Comparison of ENCODE assay signal across 9 cellular contexts in genomic region chr14:77376380-77376770, GRCh38. TPM values are rescaled to one million over a fixed set of nuclear protein-coding genes. Genes with fewer than 3 reads are reported as not detected.
DNase-seq lines count a peak whose midpoint lies in the region; ATAC-seq and TF ChIP-seq lines count a peak whose summit lies in the region.
"Had no signal": no experiment of that assay in that cellular context is flagged by ENCODE, and none has a peak within 500 bp of the region (broad histone marks: within the 10 kb centered on the region; RNA-seq: fewer than 3 reads in every experiment).

No MANE protein-coding gene starts in this region.

- H3K27me3 Mint-ChIP-seq in CD4-positive, CD25-positive, alpha-beta regulatory T cell = no peaks in the 10 kb centered on the region
- no peaks in the 10 kb centered on the region for H3K27me3 Mint-ChIP-seq in mesothelial cell of epicardium (ENCODE audit: low read depth)
- no peaks in the 10 kb centered on the region for H3K27me3 Mint-ChIP-seq in stimulated activated memory B cell treated with anti-CD40 and anti-IgM and Interleukin-4, amounts not matched to agents 10 μg/mL and 1 μg/mL and 100 μg/mL, for 72 hours

- H3K4me3 Mint-ChIP-seq in CD4-positive, CD25-positive, alpha-beta regulatory T cell = peak overlapping the region; percentile 90 to 98 (median 92)
- H3K4me3 Mint-ChIP-seq in mesothelial cell of epicardium = peak overlapping the region; percentile 87
- H3K4me3 Mint-ChIP-seq in stimulated activated memory B cell treated with anti-CD40 and anti-IgM and Interleukin-4, amounts not matched to agents 10 μg/mL and 1 μg/mL and 100 μg/mL, for 72 hours = peak overlapping the region; percentile 93

- ATAC-seq in CD4-positive, CD25-positive, alpha-beta regulatory T cell (ENCODE audit: low read depth in 2 of 2) = peak; percentile 18
- ATAC-seq in GM19438 (IDR thresholded peaks at IDR 0.05; ENCODE audit: low read depth, unreplicated experiment) (peak; percentile 22), HG03520 (IDR thresholded peaks at IDR 0.05; ENCODE audit: unreplicated experiment) (peak; percentile 13)
- peak; percentile 15 for ATAC-seq in stimulated activated memory B cell treated with anti-CD40 and anti-IgM and Interleukin-4, amounts not matched to agents 10 μg/mL and 1 μg/mL and 100 μg/mL, for 72 hours

- H3K36me3 ChIP-seq in CD4-positive, CD25-positive, alpha-beta regulatory T cell (ENCODE audit: control insufficient read depth, insufficient read depth, low read length) = no peaks in the 10 kb centered on the region
- 0 out of 2 replicates have a peak, but pooled peaks cover 2% of the 10 kb centered on the region for H3K36me3 ChIP-seq in WERI-Rb-1

- no peaks in the 10 kb centered on the region for H3K27me3 ChIP-seq in CD4-positive, CD25-positive, alpha-beta regulatory T cell (ENCODE audit: control insufficient read depth, insufficient read depth, low read length)
- no peaks in the 10 kb centered on the region for H3K27me3 ChIP-seq in WERI-Rb-1 (ENCODE audit: insufficient read depth, low read depth, severe bottlenecking)

- peak; percentile 2 to 51 (median 3) for DNase-seq in CD4-positive, CD25-positive, alpha-beta regulatory T cell
- DNase-seq in WERI-Rb-1 (peak; percentile 23), mesothelial cell of epicardium (ENCODE audit: low spot score in 2 of 2, unreplicated experiment in 2 of 2) (peak; percentile 18 to 44), cortex of kidney (lab: John Stamatoyannopoulos, UW) (no peak)
- DNase-seq in effector CD8-positive, alpha-beta T cell (lab: John Stamatoyannopoulos, UW) = peak; percentile 5

- peaks cover 12% of the 10 kb centered on the region for H3K36me3 Mint-ChIP-seq in CD4-positive, CD25-positive, alpha-beta regulatory T cell
- no peaks in the 10 kb centered on the region for H3K36me3 Mint-ChIP-seq in mesothelial cell of epicardium
- peaks cover 23% of the 10 kb centered on the region for H3K36me3 Mint-ChIP-seq in stimulated activated memory B cell treated with anti-CD40 and anti-IgM and Interleukin-4, amounts not matched to agents 10 μg/mL and 1 μg/mL and 100 μg/mL, for 72 hours

- peaks cover 31 to 48% (median 39%) of the 10 kb centered on the region in 4 donors for H3K4me1 Mint-ChIP-seq in CD4-positive, CD25-positive, alpha-beta regulatory T cell
- H3K4me1 Mint-ChIP-seq in mesothelial cell of epicardium = peaks cover 41% of the 10 kb centered on the region
- H3K4me1 Mint-ChIP-seq in stimulated activated memory B cell treated with anti-CD40 and anti-IgM and Interleukin-4, amounts not matched to agents 10 μg/mL and 1 μg/mL and 100 μg/mL, for 72 hours = peaks cover 39% of the 10 kb centered on the region

- TF ChIP-seq CTCF in WERI-Rb-1 (IDR thresholded peaks at IDR 0.05; ENCODE audit: low read depth, low read length) (no peak), mesothelial cell of epicardium (IDR thresholded peaks at IDR 0.05; ENCODE audit: unreplicated experiment) (no peak)

- H3K4me3 ChIP-seq in CD4-positive, CD25-positive, alpha-beta regulatory T cell (ENCODE audit: low read depth, low read length) = peak overlapping the region; percentile 87
- H3K4me3 ChIP-seq in WERI-Rb-1 (ENCODE audit: low read depth, low read length) = peak overlapping the region; percentile 86

- no peaks in the 10 kb centered on the region for H3K9me3 ChIP-seq in CD4-positive, CD25-positive, alpha-beta regulatory T cell (ENCODE audit: control insufficient read depth in 2 of 2, low read length in 2 of 2)
- H3K9me3 ChIP-seq in WERI-Rb-1 (ENCODE audit: severe bottlenecking) = peaks cover 3% of the 10 kb centered on the region

- peak overlapping the region; percentile 57 to 78 (median 75) for H3K27ac Mint-ChIP-seq in CD4-positive, CD25-positive, alpha-beta regulatory T cell
- H3K27ac Mint-ChIP-seq in mesothelial cell of epicardium = peak overlapping the region; percentile 94
- no peak overlapping the region for H3K27ac Mint-ChIP-seq in stimulated activated memory B cell treated with anti-CD40 and anti-IgM and Interleukin-4, amounts not matched to agents 10 μg/mL and 1 μg/mL and 100 μg/mL, for 72 hours

- H3K27ac ChIP-seq in CD4-positive, CD25-positive, alpha-beta regulatory T cell (ENCODE audit: insufficient read depth, low read length, poor library complexity, severe bottlenecking) = peak overlapping the region; percentile 83
- H3K27ac ChIP-seq in WERI-Rb-1 = peak overlapping the region; percentile 86

- H3K9me3 Mint-ChIP-seq in CD4-positive, CD25-positive, alpha-beta regulatory T cell = no peaks in the 10 kb centered on the region
- no peaks in the 10 kb centered on the region for H3K9me3 Mint-ChIP-seq in mesothelial cell of epicardium
- H3K9me3 Mint-ChIP-seq in stimulated activated memory B cell treated with anti-CD40 and anti-IgM and Interleukin-4, amounts not matched to agents 10 μg/mL and 1 μg/mL and 100 μg/mL, for 72 hours = no peaks in the 10 kb centered on the region

- peaks cover 17% of the 10 kb centered on the region for H3K4me1 ChIP-seq in CD4-positive, CD25-positive, alpha-beta regulatory T cell (ENCODE audit: control insufficient read depth, insufficient read depth, low read length, poor library complexity, severe bottlenecking)

RNA-seq across cellular contexts. Expression of gene TMED8, which starts 0.5 kb away (rescaled TPM):
- total RNA-seq in CD4-positive, CD25-positive, alpha-beta regulatory T cell = 10.5 TPM
- polyA plus RNA-seq in CD4-positive, CD25-positive, alpha-beta regulatory T cell = 1 to 10 TPM; 4.3 to 5.0 (median 4.9) TPM
- total RNA-seq in mesothelial cell of epicardium = 14.1 to 14.4 TPM (median 14.4 TPM) in 3 replicates

RNA-seq across cellular contexts. Expression of gene SAMD15, which starts 0.8 kb away (rescaled TPM):
- total RNA-seq in CD4-positive, CD25-positive, alpha-beta regulatory T cell = 0.42 TPM
- not detected for polyA plus RNA-seq in CD4-positive, CD25-positive, alpha-beta regulatory T cell
- total RNA-seq in mesothelial cell of epicardium = 2.0 to 3.4 TPM (median 2.1 TPM) in 3 replicates

RNA-seq across cellular contexts. Expression of gene NOXRED1, which starts 46.9 kb away (rescaled TPM):
- 0.39 TPM for total RNA-seq in CD4-positive, CD25-positive, alpha-beta regulatory T cell
- under 1 TPM in 2 of 4 donors, not detected in 2; 0.37 to 0.51 TPM for polyA plus RNA-seq in CD4-positive, CD25-positive, alpha-beta regulatory T cell
- 0.63 to 1.1 TPM (median 0.84 TPM) in 3 replicates for total RNA-seq in mesothelial cell of epicardium
- total RNA-seq: RPMI7951 had no signal

RNA-seq across cellular contexts. Expression of gene GSTZ1, which starts 55.5 kb away (rescaled TPM):
- total RNA-seq in CD4-positive, CD25-positive, alpha-beta regulatory T cell = 5.2 TPM
- 10 to 100 TPM in 1 of 4 donors, 1 to 10 TPM in 3; 5.5 to 10.0 (median 9.1) TPM for polyA plus RNA-seq in CD4-positive, CD25-positive, alpha-beta regulatory T cell
- 20.7 to 24.0 TPM (median 23.5 TPM) in 3 replicates for total RNA-seq in mesothelial cell of epicardium

RNA-seq across cellular contexts. Expression of gene POMT2, which starts 55.7 kb away (rescaled TPM):
- 11.3 TPM for total RNA-seq in CD4-positive, CD25-positive, alpha-beta regulatory T cell
- 1 to 10 TPM in 3 of 4 donors, under 1 TPM in 1; 0.53 to 2.4 (median 1.4) TPM for polyA plus RNA-seq in CD4-positive, CD25-positive, alpha-beta regulatory T cell
- 40.5 to 46.1 TPM (median 45.3 TPM) in 3 replicates for total RNA-seq in mesothelial cell of epicardium
